In the genomic region with DNA sequence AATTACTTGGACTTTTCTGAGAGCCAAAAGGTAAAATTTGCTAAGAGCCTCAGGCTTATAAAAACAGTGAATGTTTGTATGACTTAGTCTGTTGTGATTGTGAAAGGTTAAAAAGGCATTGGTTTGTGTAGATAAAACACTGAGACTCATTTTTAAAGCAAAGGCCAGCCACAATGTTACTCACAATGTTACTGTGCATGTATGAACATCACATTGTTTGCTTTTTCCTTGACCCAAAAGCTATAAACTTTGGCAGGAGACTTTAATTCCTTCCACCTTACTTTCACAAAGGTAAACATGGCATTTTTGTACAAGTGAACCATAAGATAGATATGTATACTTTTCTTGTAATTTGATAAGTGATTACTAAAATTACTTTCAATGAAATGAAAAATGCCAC, we compare ENCODE assay signal across 27 cellular contexts.
"Had no signal": no experiment of that assay in that cellular context is flagged by ENCODE, and none has a peak within 500 bp of the region (broad histone marks: within the 10 kb centered on the region; RNA-seq: fewer than 3 reads in every experiment).

No MANE protein-coding gene starts in this region.

- H3K4me3 ChIP-seq: neural progenitor cell, ovary, psoas muscle, right lobe of liver, sigmoid colon, suprapubic skin, testis, tibial nerve, upper lobe of left lung, vagina had no signal

- H3K27me3 ChIP-seq: neural progenitor cell, ovary, right lobe of liver, sigmoid colon, suprapubic skin, testis, tibial nerve, upper lobe of left lung, vagina had no signal

- H3K36me3 ChIP-seq: neural progenitor cell, ovary, right lobe of liver, sigmoid colon, suprapubic skin, tibial nerve, upper lobe of left lung, vagina had no signal

- FAIRE-seq: small intestine, urothelium cell line had no signal

- H2AFZ ChIP-seq: neural progenitor cell, parathyroid adenoma had no signal

- H3K4me1 ChIP-seq: neural progenitor cell, parathyroid adenoma, psoas muscle, right lobe of liver, sigmoid colon, suprapubic skin, testis, tibial nerve, upper lobe of left lung, vagina had no signal

- H3K27ac ChIP-seq: neural progenitor cell, ovary, parathyroid adenoma, psoas muscle, right lobe of liver, sigmoid colon, suprapubic skin, testis, tibial nerve, upper lobe of left lung, vagina had no signal

- H3K79me2 ChIP-seq: parathyroid adenoma had no signal

- H3K9me3 ChIP-seq: right lobe of liver, sigmoid colon, suprapubic skin, testis, vagina had no signal

- H3K9ac ChIP-seq: neural progenitor cell, parathyroid adenoma had no signal

- ATAC-seq: natural killer cell; psoas muscle; right cardiac atrium; right lobe of liver; stimulated activated effector memory CD8-positive, alpha-beta T cell treated with anti-CD3 and anti-CD28 coated beads, Interleukin-12 subunit alpha, Interleukin-12 subunit beta, amount 100 ng/mL, for 72 hours; stimulated activated naive B cell treated with anti-CD40 and anti-IgM and Interleukin-4, amounts not matched to agents 10 μg/mL and 1 μg/mL and 100 μg/mL, for 72 hours; stimulated activated naive CD8-positive, alpha-beta T cell treated with anti-CD3 and anti-CD28 coated beads, Interleukin-15, amount 100 ng/mL, for 72 hours had no signal

- H3K4me2 ChIP-seq: neural progenitor cell had no signal

- DNase-seq: natural killer cell; occipital lobe; ovary; posterior cingulate gyrus; psoas muscle; right cardiac atrium; right lobe of liver; sigmoid colon; small intestine; stimulated activated CD4-positive, alpha-beta T cell treated with anti-CD3 and anti-CD28 coated beads, Interleukin-15, amount 100 ng/mL, for 24 hours; stimulated activated CD4-positive, alpha-beta T cell treated with anti-CD3 and anti-CD28 coated beads, Interleukin-2, amount 100 ng/mL, for 24 hours; stimulated activated CD4-positive, alpha-beta T cell treated with anti-CD3 and anti-CD28 coated beads, Interleukin-2, amount 100 ng/mL, for 48 hours; stimulated activated CD4-positive, alpha-beta T cell treated with anti-CD3 and anti-CD28 coated beads, Interleukin-4, amount 100 ng/mL, for 24 hours; stimulated activated naive B cell treated with anti-CD40 and anti-IgM and Interleukin-4, amounts not matched to agents 10 μg/mL and 1 μg/mL and 100 μg/mL, for 72 hours; stimulated activated naive CD4-positive, alpha-beta T cell treated with Interleukin-2 at 50 U/mL for 16 hours; stimulated activated naive CD8-positive, alpha-beta T cell treated with anti-CD3 and anti-CD28 coated beads, Interleukin-15, amount 100 ng/mL, for 72 hours; substantia nigra; testis; trophoblast cell; upper lobe of left lung had no signal
